8 cellular contexts compared by ENCODE assay signal in the genomic region with DNA sequence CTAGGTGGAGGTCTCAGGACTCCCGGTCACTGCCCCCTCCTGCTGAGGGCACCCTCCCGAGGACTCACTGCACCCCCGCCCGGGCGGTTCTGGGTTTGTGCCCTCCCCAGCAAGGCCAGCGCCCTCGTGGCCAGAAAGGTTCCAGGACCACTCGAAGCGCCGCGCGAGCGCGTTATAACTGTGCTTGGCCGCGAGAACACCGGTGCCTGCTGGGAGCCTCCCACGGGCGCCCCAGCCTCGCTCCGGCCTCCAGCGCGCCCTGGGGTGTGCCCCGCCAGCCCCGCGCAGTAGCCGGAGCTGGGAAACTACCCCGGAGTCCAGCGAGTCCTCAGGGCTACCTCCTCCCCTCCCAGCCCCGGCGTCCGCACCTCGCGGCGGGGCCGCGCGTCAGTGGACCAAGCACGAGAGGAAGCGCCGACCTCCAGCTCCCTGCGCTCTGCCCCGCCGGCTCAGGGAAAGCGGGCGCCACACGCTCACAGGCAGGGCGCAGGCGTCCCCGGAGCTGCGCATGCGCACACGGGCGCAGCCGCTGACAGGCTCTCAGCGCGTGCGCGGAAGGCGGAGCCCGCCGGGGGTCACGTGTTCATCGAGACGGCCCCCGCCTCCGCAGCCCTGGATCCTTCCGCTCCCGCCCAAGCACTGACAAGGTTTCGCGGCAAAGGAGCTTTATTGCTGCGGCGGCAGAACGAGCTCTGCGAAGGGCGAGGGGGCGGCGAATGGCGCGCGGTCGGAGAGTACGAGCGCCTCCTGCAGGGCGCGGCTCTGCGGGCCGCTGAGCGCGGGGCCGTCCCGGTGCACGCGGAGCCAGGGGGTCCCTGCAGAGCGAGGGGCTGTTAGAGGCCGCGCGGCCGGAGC.
A peak's percentile ranks its signal among the peaks of the same experiment; 100 is the strongest.
DNase-seq lines count a peak whose midpoint lies in the region; TF ChIP-seq lines count a peak whose summit lies in the region.

A gene with protein sequence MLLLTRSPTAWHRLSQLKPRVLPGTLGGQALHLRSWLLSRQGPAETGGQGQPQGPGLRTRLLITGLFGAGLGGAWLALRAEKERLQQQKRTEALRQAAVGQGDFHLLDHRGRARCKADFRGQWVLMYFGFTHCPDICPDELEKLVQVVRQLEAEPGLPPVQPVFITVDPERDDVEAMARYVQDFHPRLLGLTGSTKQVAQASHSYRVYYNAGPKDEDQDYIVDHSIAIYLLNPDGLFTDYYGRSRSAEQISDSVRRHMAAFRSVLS (minus strand): TSS at position 495 of the 855 bp plus-strand sequence. CDS start 1,187 bp downstream, outside the sequence.

- TF ChIP-seq CTCF in Loucy (conservative IDR thresholded peaks at IDR 0.05; ENCODE audit: low read length) (peak; percentile 53; the same call in 1 of the 2 replicates), foreskin fibroblast (IDR thresholded peaks at IDR 0.05; ENCODE audit: low read depth, low read length) (peak; percentile 51)

- H3K9me3 ChIP-seq in Loucy (ENCODE audit: insufficient read depth, low read depth, low read length), result no peaks in the 10 kb centered on the region
- peaks cover 11% of the 10 kb centered on the region for H3K9me3 ChIP-seq in neuron (ENCODE audit: low read length)

- H3K4me3 ChIP-seq in Loucy (ENCODE audit: low read length, poor library complexity, severe bottlenecking) (peak within 1 kb of the TSS; percentile 84), foreskin fibroblast (ENCODE audit: low read depth in 1 of 2, low read length in 2 of 2) (peak within 1 kb of the TSS; percentile 73 to 81), neuron (ENCODE audit: low read length) (peak within 1 kb of the TSS; percentile 79)

- peak; percentile 98 for DNase-seq in ELF-1 (ENCODE audit: low read depth, low spot score)
- DNase-seq in GOT3 (lab: John Stamatoyannopoulos, UW), result peak; percentile 92
- peak; percentile 93 to 97 for DNase-seq in SHP77 (lab: John Stamatoyannopoulos, UW)
- DNase-seq in activated gamma-delta T cell treated with Interleukin-2 at 50 U/mL for 16 hours, result peak; percentile 96
- peak; percentile 97 to 99 for DNase-seq in foreskin fibroblast
- peak; percentile 90 for DNase-seq in stromal cell of bone marrow (ENCODE audit: low read depth)

- H3K36me3 ChIP-seq in Loucy (ENCODE audit: insufficient read depth, low read length) (peaks cover 35% of the 10 kb centered on the region; the same call in 1 of the 2 replicates), neuron (ENCODE audit: insufficient read depth, low read length) (peaks cover 32% of the 10 kb centered on the region)

- H3K9ac ChIP-seq in Loucy (ENCODE audit: low read depth, low read length, poor library complexity, severe bottlenecking), result peak within 1 kb of the TSS; percentile 90

- H2AFZ ChIP-seq in Loucy (ENCODE audit: low read length), result peak within 1 kb of the TSS; percentile 91
- H2AFZ ChIP-seq in neuron (ENCODE audit: low read depth, low read length), result peak within 1 kb of the TSS; percentile 76

- no peaks in the 10 kb centered on the region for H3K27me3 ChIP-seq in Loucy (ENCODE audit: insufficient read depth, low read length, poor library complexity, severe bottlenecking)
- H3K27me3 ChIP-seq in neuron (ENCODE audit: insufficient read depth, low read length), result no peaks in the 10 kb centered on the region

- peaks cover 9% of the 10 kb centered on the region for H4K20me1 ChIP-seq in Loucy (ENCODE audit: insufficient read depth, low read length, poor library complexity, severe bottlenecking)

- peaks cover 16% of the 10 kb centered on the region; the same call in 1 of the 2 replicates for H3K79me2 ChIP-seq in Loucy (ENCODE audit: insufficient read depth, low read length)

- H3K4me1 ChIP-seq in Loucy (ENCODE audit: insufficient read depth, low read length, poor library complexity, severe bottlenecking), result peaks cover 16% of the 10 kb centered on the region
- H3K4me1 ChIP-seq in neuron (ENCODE audit: insufficient read depth, low read length), result peaks cover 18% of the 10 kb centered on the region

- no peaks in the 10 kb centered on the region for H3K9me2 ChIP-seq in Loucy (replicated peaks; ENCODE audit: low read depth, low read length)

- H3F3A ChIP-seq in Loucy (ENCODE audit: low read depth), result peaks cover 4% of the 10 kb centered on the region; the same call in 1 of the 2 replicates

- H3K4me2 ChIP-seq in Loucy (ENCODE audit: low read depth, low read length, poor library complexity, severe bottlenecking), result peak within 1 kb of the TSS; percentile 90

Comparison
In these comparisons a context has a peak if more than half of its experiments do, and no peak if none do; other contexts are left out.
1. Peak in every context shown above with its lines: DNase-seq and H3K4me3 ChIP-seq.